Comparison of ENCODE assay signal across 12 cellular contexts in the genomic region with DNA sequence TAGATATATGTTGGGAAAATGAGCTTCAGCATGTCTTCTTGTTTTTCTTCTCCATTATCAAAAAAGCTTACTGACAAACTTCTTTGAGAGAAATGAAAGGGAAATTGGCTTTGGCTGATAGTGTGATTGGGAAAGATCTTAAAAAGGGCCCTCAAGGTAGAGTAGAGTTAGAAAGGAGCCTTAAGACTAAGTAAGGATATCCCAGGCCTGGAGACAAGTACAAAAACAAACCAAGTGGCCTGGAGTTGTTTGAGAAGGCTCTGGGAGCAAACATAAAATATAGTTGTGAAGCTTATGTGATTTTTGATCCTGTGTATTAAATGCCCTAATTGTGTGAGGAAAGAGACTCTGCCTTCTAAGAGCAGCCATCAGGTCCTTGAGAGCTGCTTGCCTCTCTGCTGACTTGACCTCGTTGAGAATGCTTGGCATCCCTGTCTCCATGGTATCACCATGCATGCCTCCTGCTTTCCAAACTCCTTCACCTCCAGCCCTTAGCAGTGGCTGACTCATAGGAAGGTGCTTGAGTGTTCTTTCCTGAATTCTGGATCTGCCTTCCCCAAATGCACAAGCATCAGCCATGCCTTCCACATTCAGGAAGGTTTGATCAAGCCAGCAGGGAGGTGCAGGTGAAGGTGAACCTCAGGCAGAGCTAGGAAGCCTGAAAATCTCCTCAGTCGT.
DNase-seq lines count a peak whose midpoint lies in the region; ATAC-seq and TF ChIP-seq lines count a peak whose summit lies in the region.
"Had no signal": no experiment of that assay in that cellular context is flagged by ENCODE, and none has a peak within 500 bp of the region (broad histone marks: within the 10 kb centered on the region; RNA-seq: fewer than 3 reads in every experiment).

No MANE protein-coding gene starts in this region.

- no peaks in the 10 kb centered on the region for H3K9me3 ChIP-seq in PC-3 (ENCODE audit: low read length)
- H3K9me3 ChIP-seq in WERI-Rb-1 (ENCODE audit: severe bottlenecking) = no peaks in the 10 kb centered on the region

- no peaks in the 10 kb centered on the region for H3F3A ChIP-seq in PC-3 (ENCODE audit: low read length, unreplicated experiment)

- ATAC-seq in PC-3 = peak; percentile 31; the same call in 1 of the 2 replicates
- peak; percentile 91 for ATAC-seq in omental fat pad (ENCODE audit: low FRiP score)

- no peaks in the 10 kb centered on the region for H3K36me3 ChIP-seq in PC-3 (ENCODE audit: low read depth, low read length)
- peaks cover 44% of the 10 kb centered on the region for H3K36me3 ChIP-seq in WERI-Rb-1

- H3K9me2 ChIP-seq in PC-3 (replicated peaks; ENCODE audit: low read length) = no peaks in the 10 kb centered on the region

- no peak overlapping the region for H2AFZ ChIP-seq in PC-3 (ENCODE audit: low read length)

- H4K20me1 ChIP-seq in PC-3 (ENCODE audit: low read length) = no peaks in the 10 kb centered on the region

- DNase-seq in EL (peak; percentile 63), PC-3 (no peak), fibroblast of mammary gland (ENCODE audit: low read depth) (peak; percentile 20), omental fat pad (ENCODE audit: low spot score) (no peak), GM10248 (ENCODE audit: extremely low spot score) (no peak), GM20000 (ENCODE audit: low spot score) (no peak), WERI-Rb-1 (no peak)
- DNase-seq in stimulated activated CD8-positive, alpha-beta memory T cell treated with anti-CD3 and anti-CD28 coated beads, Interleukin-4, amount 100 ng/mL, for 48 hours = no peak
- DNase-seq: activated B cell treated with CpG ODN at 0.5 μM for 24 hours, GDM1, NCI-H187 had no signal

- no TSS peak for BruUV-seq in PC-3 (replicated peaks; lab: Mats Ljungman, UMichigan)

- POLR2A ChIA-PET in PC-3 (lab: Charles Lee; ENCODE audit: unreplicated experiment) = no interaction called here
- POLR2A ChIA-PET in GM10248 (lab: Yijun Ruan, JAX) = no interaction called here

- no peak overlapping the region for H3K4me2 ChIP-seq in PC-3 (ENCODE audit: low read length)

- H3K27ac ChIP-seq in PC-3 (ENCODE audit: low read length) = no peak overlapping the region
- H3K27ac ChIP-seq in WERI-Rb-1 = no peak overlapping the region
- H3K27ac ChIP-seq: HL-60 had no signal

- no peaks in the 10 kb centered on the region for H3K79me2 ChIP-seq in PC-3 (ENCODE audit: low read length)

- H3K27me3 ChIP-seq in PC-3 (ENCODE audit: low read length) (no peaks in the 10 kb centered on the region), WERI-Rb-1 (ENCODE audit: insufficient read depth, low read depth, severe bottlenecking) (no peaks in the 10 kb centered on the region)

- no peak for TF ChIP-seq CTCF in PC-3 (conservative IDR thresholded peaks at IDR 0.05; ENCODE audit: low read depth, low read length)
- no peak for TF ChIP-seq CTCF in fibroblast of mammary gland (conservative IDR thresholded peaks at IDR 0.05; ENCODE audit: control insufficient read depth, insufficient read depth, low read depth, low read length)
- TF ChIP-seq CTCF in omental fat pad (IDR thresholded peaks at IDR 0.05) = no peak
- TF ChIP-seq CTCF in GM10248 (IDR thresholded peaks at IDR 0.05; ENCODE audit: control extremely low read depth, extremely low read depth, low read depth, missing control alignments) = no peak
- TF ChIP-seq CTCF in GM20000 (IDR thresholded peaks at IDR 0.05; ENCODE audit: extremely low read depth, missing control alignments) = no peak
- no peak for TF ChIP-seq CTCF in WERI-Rb-1 (IDR thresholded peaks at IDR 0.05; ENCODE audit: low read depth, low read length)

- H3K9ac ChIP-seq in PC-3 (ENCODE audit: low read length) = no peak overlapping the region

- intact Hi-C loops in PC-3 (cut with micrococcal nuclease) = no loop called here

- CTCF ChIA-PET in PC-3 (lab: Charles Lee) (no interaction called here), GM10248 (lab: Yijun Ruan, JAX) (interaction anchor here (0.9 to 1.9 kb wide), 5 partner anchors 13 to 24 kb away, joined by 4 to 6 read pairs (median 4); no protein-coding TSS in a partner anchor)

- H3K4me3 ChIP-seq in PC-3 (ENCODE audit: low read length) (no peak overlapping the region), fibroblast of mammary gland (ENCODE audit: control insufficient read depth, low read depth, low read length) (no peak overlapping the region), WERI-Rb-1 (ENCODE audit: low read depth, low read length) (no peak overlapping the region)

- H3K4me1 ChIP-seq in PC-3 (ENCODE audit: insufficient read depth, low read length) = no peaks in the 10 kb centered on the region

Comparison
In these comparisons a context has a peak if more than half of its experiments do, and no peak if none do; other contexts are left out.
1. DNase-seq: peak in EL (single experiment) and fibroblast of mammary gland (single experiment); none in PC-3 (single experiment), omental fat pad (single experiment), GM10248 (single experiment), stimulated activated CD8-positive, alpha-beta memory T cell treated with anti-CD3 and anti-CD28 coated beads, Interleukin-4, amount 100 ng/mL, for 48 hours (single experiment), GM20000 (single experiment) and WERI-Rb-1 (single experiment).